ENCODE assay signal across 10 cellular contexts in the genomic region with DNA sequence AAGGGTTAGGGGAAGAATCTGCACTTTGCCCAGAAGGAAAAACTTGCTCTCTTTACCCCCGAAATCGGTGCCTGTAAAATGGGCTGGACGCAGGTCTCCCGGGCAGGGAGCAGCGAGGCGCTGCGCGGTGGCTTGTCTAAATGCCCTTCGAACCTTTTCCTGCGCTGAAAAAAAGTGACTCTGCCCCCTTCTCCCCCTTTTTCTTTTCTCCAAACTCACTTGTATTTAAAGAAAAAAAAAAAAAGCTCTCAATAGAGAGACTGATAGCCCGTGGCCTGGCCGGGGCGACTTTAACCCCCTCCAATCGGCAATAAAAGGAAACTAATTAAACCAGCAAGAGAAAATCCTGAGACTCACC. TPM values are rescaled to one million over a fixed set of nuclear protein-coding genes. Genes with fewer than 3 reads are reported as not detected.
DNase-seq lines count a peak whose midpoint lies in the region; ATAC-seq and TF ChIP-seq lines count a peak whose summit lies in the region.
"Had no signal": no experiment of that assay in that cellular context is flagged by ENCODE, and none has a peak within 500 bp of the region (broad histone marks: within the 10 kb centered on the region; RNA-seq: fewer than 3 reads in every experiment).

No MANE protein-coding gene starts in this region.

- TF ChIP-seq RAD21 in IMR-90 (IDR thresholded peaks at IDR 0.05; ENCODE audit: low read length): no peak
- no peak for TF ChIP-seq RAD21 in neural cell (conservative IDR thresholded peaks at IDR 0.05)

- BruUV-seq in IMR-90 (replicated peaks; lab: Mats Ljungman, UMichigan): no TSS peak

- DNase-seq in CD8-positive, alpha-beta memory T cell: no peak
- DNase-seq in IMR-90: no peak
- DNase-seq in coronary artery (ENCODE audit: low spot score): no peak
- DNase-seq in SIG-M5 treated with dmso at 0.1 percent for 504 hours (lab: John Stamatoyannopoulos, UW; ENCODE audit: unreplicated experiment): no peak

- H3K36me3 Mint-ChIP-seq in CD8-positive, alpha-beta memory T cell: peaks cover 0 to 1% (median 0%) of the 10 kb centered on the region in 3 donors

- H3K4me2 ChIP-seq in IMR-90 (ENCODE audit: low read depth, low read length) (peak overlapping the region; percentile 43), neural cell (ENCODE audit: low read length) (peak overlapping the region; percentile 58)

- no peak overlapping the region for H2BK15ac ChIP-seq in IMR-90 (ENCODE audit: low read depth, low read length)

- H3K27ac Mint-ChIP-seq in CD8-positive, alpha-beta memory T cell: peak overlapping the region in 1 of 8 donors; percentile 20

- H3K27me3 ChIP-seq in CD8-positive, alpha-beta memory T cell (ENCODE audit: insufficient read depth, low read length, poor library complexity, severe bottlenecking): peaks cover 48% of the 10 kb centered on the region
- peaks cover 67% of the 10 kb centered on the region for H3K27me3 ChIP-seq in IMR-90 (ENCODE audit: control insufficient read depth, insufficient read depth, low read length)
- H3K27me3 ChIP-seq in neural cell (ENCODE audit: insufficient read depth, low read depth, low read length): peaks cover 88% of the 10 kb centered on the region

- no peaks in the 10 kb centered on the region for H3F3A ChIP-seq in neural cell (ENCODE audit: insufficient read depth, low read length, poor library complexity, severe bottlenecking)

- H3K56ac ChIP-seq in IMR-90 (ENCODE audit: extremely low read depth, insufficient read depth, low read length): no peak overlapping the region

- H3K23ac ChIP-seq in IMR-90 (ENCODE audit: low read depth, low read length): no peak overlapping the region

- peaks cover 15 to 41% (median 31%) of the 10 kb centered on the region in 5 donors for H3K9me3 Mint-ChIP-seq in CD8-positive, alpha-beta memory T cell

- dilution Hi-C loops in IMR-90 (cut with HindIII; ENCODE audit: low sequenced_read_pairs, unreplicated experiment): no loop called here

- WGBS in IMR-90 (ENCODE audit: extremely low coverage in 2 of 2, insufficient read length in 1 of 2), 2 experiments: no CpG with 5 or more reads among the region's 14 CpGs

- no peaks in the 10 kb centered on the region for H3K9me2 ChIP-seq in neural cell (ENCODE audit: insufficient read depth, low read length)

- no peak overlapping the region for H4K91ac ChIP-seq in IMR-90 (ENCODE audit: insufficient read depth, low read depth, low read length)

- H4K20me1 ChIP-seq in IMR-90 (ENCODE audit: insufficient read depth, low read length): no peaks in the 10 kb centered on the region
- H4K20me1 ChIP-seq in neural cell (ENCODE audit: insufficient read depth): no peaks in the 10 kb centered on the region

- in situ Hi-C loops in IMR-90 (cut with MboI; ENCODE audit: low sequenced_read_pairs): no loop called here

- no peaks in the 10 kb centered on the region for H3K36me3 ChIP-seq in CD8-positive, alpha-beta memory T cell (ENCODE audit: insufficient read depth, low read length)
- H3K36me3 ChIP-seq in IMR-90 (ENCODE audit: control insufficient read depth, insufficient read depth, low read length): no peaks in the 10 kb centered on the region
- no peaks in the 10 kb centered on the region for H3K36me3 ChIP-seq in neural cell (ENCODE audit: insufficient read depth, low read length)

- H2BK20ac ChIP-seq in IMR-90 (ENCODE audit: low read depth, low read length): no peak overlapping the region

- no peak overlapping the region for H3K18ac ChIP-seq in IMR-90 (ENCODE audit: low read depth, low read length)

- no peak overlapping the region for H3K4me3 ChIP-seq in CD8-positive, alpha-beta memory T cell (ENCODE audit: low read length)
- peak overlapping the region; percentile 74; the same call in 1 of the 2 replicates for H3K4me3 ChIP-seq in IMR-90 (ENCODE audit: insufficient read depth, low read depth, low read length)
- peak overlapping the region; percentile 64 for H3K4me3 ChIP-seq in coronary artery
- peak overlapping the region; percentile 66 for H3K4me3 ChIP-seq in neural cell (ENCODE audit: low read length)

- H2BK5ac ChIP-seq in IMR-90 (ENCODE audit: low read depth, low read length, poor library complexity, severe bottlenecking): no peak overlapping the region

- H3K4me1 Mint-ChIP-seq in CD8-positive, alpha-beta memory T cell: peaks cover 22 to 27% (median 24%) of the 10 kb centered on the region in 3 donors

- no peak overlapping the region for H2AK5ac ChIP-seq in IMR-90 (ENCODE audit: low read depth, low read length)

- H3K27me3 Mint-ChIP-seq in CD8-positive, alpha-beta memory T cell: peaks cover 59 to 83% of the 10 kb centered on the region in 2 donors

- no peak for ATAC-seq in IMR-90 (ENCODE audit: low read depth)
- no peak for ATAC-seq in GM18517 (IDR thresholded peaks at IDR 0.05; ENCODE audit: unreplicated experiment)
- ATAC-seq in GM18907 (IDR thresholded peaks at IDR 0.05; ENCODE audit: unreplicated experiment): no peak
- ATAC-seq in GM19467 (IDR thresholded peaks at IDR 0.05; ENCODE audit: unreplicated experiment): no peak

- CTCF ChIA-PET in CD8-positive, alpha-beta memory T cell (lab: Charles Lee): no interaction called here
- CTCF ChIA-PET in IMR-90 (lab: Yijun Ruan, JAX): no interaction called here

- no peak overlapping the region for H3K27ac ChIP-seq in CD8-positive, alpha-beta memory T cell (ENCODE audit: low read depth, low read length)
- H3K27ac ChIP-seq in IMR-90 (ENCODE audit: insufficient read depth, low read length): no peak overlapping the region
- H3K27ac ChIP-seq in coronary artery: no peak overlapping the region
- peak overlapping the region; percentile 76 for H3K27ac ChIP-seq in neural cell (ENCODE audit: low read length)

- H3K9me3 ChIP-seq in CD8-positive, alpha-beta memory T cell (ENCODE audit: low read length): no peaks in the 10 kb centered on the region
- H3K9me3 ChIP-seq in IMR-90 (ENCODE audit: control insufficient read depth, insufficient read depth, low read length) (peaks cover 6% of the 10 kb centered on the region; the same call in 1 of the 2 replicates), neural cell (ENCODE audit: low read length) (no peaks in the 10 kb centered on the region)

- H3K79me1 ChIP-seq in IMR-90 (ENCODE audit: low read depth in 1 of 2, low read length in 2 of 2): no peaks in the 10 kb centered on the region

- intact Hi-C loops in IMR-90 (cut with micrococcal nuclease): loop anchor here (5.0 kb wide), 1 partner anchor 641 kb away; a partner anchor contains a TSS

- H3K9me1 ChIP-seq in IMR-90 (ENCODE audit: insufficient read depth, low read length): no peaks in the 10 kb centered on the region

- H2AFZ ChIP-seq in IMR-90 (replicated peaks; ENCODE audit: low read length, poor library complexity) (peak overlapping the region; percentile 21), neural cell (ENCODE audit: low read depth, low read length) (no peak overlapping the region)

- no peak overlapping the region for H2BK120ac ChIP-seq in IMR-90 (ENCODE audit: low read depth, low read length)

- peaks cover 46% of the 10 kb centered on the region for H3K79me2 ChIP-seq in neural cell (replicated peaks; ENCODE audit: insufficient read depth, low read length)

- no peak overlapping the region for H2AK9ac ChIP-seq in IMR-90 (replicated peaks; ENCODE audit: low read depth, low read length, poor library complexity)

- POLR2A ChIA-PET in CD8-positive, alpha-beta memory T cell (lab: Charles Lee): no interaction called here
- POLR2A ChIA-PET in IMR-90 (lab: Charles Lee; ENCODE audit: unreplicated experiment): no interaction called here

- no peak overlapping the region for H4K8ac ChIP-seq in IMR-90 (ENCODE audit: low read depth in 2 of 2, low read length in 2 of 2)

- no peak overlapping the region for H3K4ac ChIP-seq in IMR-90 (ENCODE audit: low read depth, low read length)

- peak overlapping the region; percentile 54 to 85 (median 65) for H3K4me3 Mint-ChIP-seq in CD8-positive, alpha-beta memory T cell

- TF ChIP-seq EP300 in neural cell (conservative IDR thresholded peaks at IDR 0.05; ENCODE audit: poor library complexity, severe bottlenecking): no peak

- H3K9ac ChIP-seq in IMR-90 (ENCODE audit: low read depth, low read length) (no peak overlapping the region), neural cell (ENCODE audit: low read length) (peak overlapping the region; percentile 68)

- peaks cover 13% of the 10 kb centered on the region for H3K4me1 ChIP-seq in CD8-positive, alpha-beta memory T cell (ENCODE audit: insufficient read depth, low read length)
- peaks cover 3% of the 10 kb centered on the region; the same call in 1 of the 2 replicates for H3K4me1 ChIP-seq in IMR-90 (ENCODE audit: control insufficient read depth, insufficient read depth, low read length)

- TF ChIP-seq CTCF in IMR-90 (conservative IDR thresholded peaks at IDR 0.05; ENCODE audit: low read depth, low read length) (no peak), coronary artery (IDR thresholded peaks at IDR 0.05) (no peak), neural cell (IDR thresholded peaks at IDR 0.05; ENCODE audit: poor library complexity, severe bottlenecking) (no peak)

- H3K14ac ChIP-seq in IMR-90 (replicated peaks; ENCODE audit: low read depth, low read length): no peak overlapping the region

- no peak overlapping the region for H4K5ac ChIP-seq in IMR-90 (ENCODE audit: low read depth, low read length)

- no peak for TF ChIP-seq POLR2A in IMR-90 (IDR thresholded peaks at IDR 0.05; ENCODE audit: low read depth, low read length)

TF ChIP-seq in IMR-90, 13 proteins besides CTCF, POLR2A, EP300 and RAD21 (continues in another document):
- no peak for TF ChIP-seq CHD1 (IDR thresholded peaks at IDR 0.05; ENCODE audit: low read depth, low read length)

TF ChIP-seq in neural cell, 6 proteins besides CTCF, POLR2A, EP300 and RAD21 (continues in another document):
- TF ChIP-seq TAF1 (IDR thresholded peaks at IDR 0.05; ENCODE audit: low read depth) (no peak), EZH2 (IDR thresholded peaks at IDR 0.05; ENCODE audit: borderline replicate concordance, insufficient read depth, low read length, poor library complexity, severe bottlenecking) (no peak), MXI1 (conservative IDR thresholded peaks at IDR 0.05; ENCODE audit: poor library complexity, severe bottlenecking) (no peak)

RNA-seq across cellular contexts. Expression of a gene that starts 0.3 kb away (rescaled TPM):
- not detected for total RNA-seq in CD8-positive, alpha-beta memory T cell
- not detected for polyA plus RNA-seq in CD8-positive, alpha-beta memory T cell
- total RNA-seq in IMR-90 (2012; rRNA removed): not detected in 2 replicates
- polyA plus RNA-seq in IMR-90 (2012; rRNA removed) (not detected in 2 replicates), neural cell (8.4 and 8.7 TPM in 2 replicates)
- not detected in 2 replicates for polyA plus RNA-seq in IMR-90 (2012; cell fraction: cytosol; rRNA removed)
- polyA plus RNA-seq in IMR-90 (2012; cell fraction: nucleus; rRNA removed; ENCODE audit: low replicate concordance): not detected in 2 replicates
- 15.6 TPM in 2 replicates for polyA minus RNA-seq in neural cell
- total RNA-seq: M059J, mesenteric fat pad had no signal
